ENCODE assay signal across 35 cellular contexts in the genomic region with DNA sequence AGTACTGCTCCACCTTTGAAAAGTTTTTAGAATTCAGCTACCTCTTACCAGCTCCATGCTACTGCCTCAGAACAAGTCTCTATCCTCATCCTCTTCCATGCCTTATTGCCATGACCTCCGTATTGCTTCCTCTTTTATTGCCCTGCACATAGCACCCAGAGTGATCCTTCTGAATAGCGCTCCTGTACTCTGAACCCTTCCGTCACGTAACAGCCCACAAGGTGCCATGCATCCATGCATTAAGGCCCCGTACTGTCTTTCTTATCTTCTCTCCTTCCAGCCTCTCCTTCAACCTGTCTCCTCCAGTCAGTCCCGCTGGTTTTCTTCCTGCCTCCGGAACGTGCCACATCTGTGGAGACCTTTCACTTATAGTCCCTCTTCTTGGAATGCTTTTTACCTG.
"Had no signal": no experiment of that assay in that cellular context is flagged by ENCODE, and none has a peak within 500 bp of the region (broad histone marks: within the 10 kb centered on the region; RNA-seq: fewer than 3 reads in every experiment).

No MANE protein-coding gene starts in this region.

- H2AFZ ChIP-seq: PC-9 had no signal

- H3K27ac ChIP-seq: cardiac muscle cell, PC-9, VCaP had no signal

- H3K4me1 Mint-ChIP-seq: activated B cell treated with CpG ODN at 0.5 μM for 24 hours; activated CD4-positive, alpha-beta memory T cell treated with anti-CD3 and anti-CD28 coated beads, Interleukin-2, amount 10 ng/mL, durations not matched to agents 7 days and 5 days; activated CD8-positive, alpha-beta memory T cell treated with anti-CD3 and anti-CD28 coated beads, Interleukin-2, amount 10 ng/mL, durations not matched to agents 7 days and 5 days; activated naive CD8-positive, alpha-beta T cell treated with anti-CD3 and anti-CD28 coated beads for 36 hours; central memory CD8-positive, alpha-beta T cell had no signal

- H3K36me3 ChIP-seq: cardiac muscle cell, MG63 had no signal

- H3K27ac Mint-ChIP-seq: activated B cell treated with CpG ODN at 0.5 μM for 24 hours; activated CD4-positive, alpha-beta memory T cell treated with anti-CD3 and anti-CD28 coated beads, Interleukin-2, amount 10 ng/mL, durations not matched to agents 7 days and 5 days; activated CD8-positive, alpha-beta memory T cell treated with anti-CD3 and anti-CD28 coated beads, Interleukin-2, amount 10 ng/mL, durations not matched to agents 7 days and 5 days; activated naive CD8-positive, alpha-beta T cell treated with anti-CD3 and anti-CD28 coated beads for 36 hours had no signal

- H3K27me3 ChIP-seq: cardiac muscle cell, MG63 had no signal

- H3K27me3 Mint-ChIP-seq: activated B cell treated with CpG ODN at 0.5 μM for 24 hours; activated CD4-positive, alpha-beta memory T cell treated with anti-CD3 and anti-CD28 coated beads, Interleukin-2, amount 10 ng/mL, durations not matched to agents 7 days and 5 days; activated CD8-positive, alpha-beta memory T cell treated with anti-CD3 and anti-CD28 coated beads, Interleukin-2, amount 10 ng/mL, durations not matched to agents 7 days and 5 days; central memory CD8-positive, alpha-beta T cell had no signal

- H3K9me3 Mint-ChIP-seq: activated B cell treated with CpG ODN at 0.5 μM for 24 hours had no signal

- ATAC-seq: activated CD8-positive, alpha-beta memory T cell treated with anti-CD3 and anti-CD28 coated beads, Interleukin-2, amount 10 ng/mL, durations not matched to agents 7 days and 5 days had no signal

- H3K4me3 Mint-ChIP-seq: activated B cell treated with CpG ODN at 0.5 μM for 24 hours; activated CD4-positive, alpha-beta memory T cell treated with anti-CD3 and anti-CD28 coated beads, Interleukin-2, amount 10 ng/mL, durations not matched to agents 7 days and 5 days; activated CD8-positive, alpha-beta memory T cell treated with anti-CD3 and anti-CD28 coated beads, Interleukin-2, amount 10 ng/mL, durations not matched to agents 7 days and 5 days; activated naive CD8-positive, alpha-beta T cell treated with anti-CD3 and anti-CD28 coated beads for 36 hours; central memory CD8-positive, alpha-beta T cell had no signal

- H3K4me3 ChIP-seq: cardiac muscle cell, MG63, PC-9 had no signal

- H3K36me3 Mint-ChIP-seq: activated CD8-positive, alpha-beta memory T cell treated with anti-CD3 and anti-CD28 coated beads, Interleukin-2, amount 10 ng/mL, durations not matched to agents 7 days and 5 days; activated naive CD8-positive, alpha-beta T cell treated with anti-CD3 and anti-CD28 coated beads for 36 hours had no signal

- H3K4me2 ChIP-seq: PC-9 had no signal

- H3K9me3 ChIP-seq: MG63 had no signal

- DNase-seq: activated B cell treated with CpG ODN at 0.5 μM for 24 hours; activated CD4-positive, alpha-beta memory T cell treated with anti-CD3 and anti-CD28 coated beads, Interleukin-2, amount 10 ng/mL, durations not matched to agents 7 days and 5 days; activated CD4-positive, alpha-beta T cell treated with anti-CD3 and anti-CD28 coated beads for 48 hours; activated CD4-positive, CD25-positive, alpha-beta regulatory T cell treated with anti-CD3 and anti-CD28 coated beads, Interleukin-2, amount 50 U/mL, for 72 hours; activated CD8-positive, alpha-beta memory T cell treated with anti-CD3 and anti-CD28 coated beads for 24 hours; activated CD8-positive, alpha-beta memory T cell treated with anti-CD3 and anti-CD28 coated beads, Interleukin-2, amount 10 ng/mL, durations not matched to agents 7 days and 5 days; activated CD8-positive, alpha-beta memory T cell treated with anti-CD3 and anti-CD28 coated beads, Interleukin-2, amount 50 U/mL, for 48 hours; activated effector memory CD4-positive, alpha-beta T cell treated with anti-CD3 and anti-CD28 coated beads, Interleukin-2, amount 50 U/mL, for 16 hours; activated naive CD4-positive, alpha-beta T cell; activated naive CD4-positive, alpha-beta T cell treated with anti-CD3 and anti-CD28 coated beads, Interleukin-2, amount 50 U/mL, for 16 hours; activated naive CD8-positive, alpha-beta T cell treated with anti-CD3 and anti-CD28 coated beads for 36 hours; activated T-cell treated with anti-CD3 and anti-CD28 coated beads, Interleukin-2, amount 50 U/mL, for 48 hours; amniotic stem cell; aorta; Kasumi-1; KG1; MG63; NCI-H1092 treated with DMSO at 0.1 percent for 48 hours; NCI-H1417 treated with DMSO at 0.1 percent for 48 hours; NCI-H2029; NCI-H2107; NCI-H2171; NCI-H510A; NCI-H526; NCI-H748 treated with DMSO at 0.1 percent for 48 hours; NK-92 treated with Interleukin-12 subunit alpha and Interleukin-12 subunit beta, amount 100 ng/mL, for 24 hours; PC-9; Right ventricle myocardium superior; SW 1271; T-helper 1 cell; T-helper 2 cell; T-helper 9 cell had no signal
